Comparison of ENCODE assay signal across 21 cellular contexts in the genomic region with DNA sequence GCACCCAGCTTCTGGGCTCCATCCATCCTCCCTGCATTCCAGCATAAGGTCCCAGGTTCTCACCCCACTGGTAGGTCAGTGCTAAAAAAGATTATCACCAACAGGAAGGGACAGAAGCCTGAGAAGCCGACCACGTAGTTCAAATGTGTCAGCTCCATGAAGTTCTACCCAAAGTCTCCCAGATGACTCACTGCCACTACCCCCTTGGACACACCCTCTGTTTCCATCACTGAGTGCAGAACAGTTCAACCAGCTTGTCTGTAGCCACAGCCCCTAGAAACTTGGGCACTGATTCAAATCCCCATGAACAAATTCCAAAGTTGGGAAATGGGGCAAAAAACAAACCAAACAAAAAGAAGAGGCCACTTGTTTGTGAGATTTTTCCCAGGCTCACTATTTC. TPM values are rescaled to one million over a fixed set of nuclear protein-coding genes. Genes with fewer than 3 reads are reported as not detected.
DNase-seq lines count a peak whose midpoint lies in the region; ATAC-seq and TF ChIP-seq lines count a peak whose summit lies in the region.
"Had no signal": no experiment of that assay in that cellular context is flagged by ENCODE, and none has a peak within 500 bp of the region (broad histone marks: within the 10 kb centered on the region; RNA-seq: fewer than 3 reads in every experiment).

No MANE protein-coding gene starts in this region.

- no peak overlapping the region for H3K4me3 Mint-ChIP-seq in MCF 10A (ENCODE audit: unreplicated experiment)
- H3K4me3 Mint-ChIP-seq: endodermal cell, IgD-negative memory B cell, memory B cell, nephron progenitor cell, WTC11 had no signal

- no peak for TF ChIP-seq POLR2A in breast epithelium (IDR thresholded peaks at IDR 0.05)

- H3F3A ChIP-seq in PC-3 (ENCODE audit: low read length, unreplicated experiment) = no peaks in the 10 kb centered on the region

- H3K4me3 ChIP-seq in breast epithelium (no peak overlapping the region), PC-3 (ENCODE audit: low read length) (no peak overlapping the region), epithelial cell of esophagus (ENCODE audit: low read length) (no peak overlapping the region)
- H3K4me3 ChIP-seq: cardiac muscle cell, PC-9 had no signal

- no peaks in the 10 kb centered on the region for H4K20me1 ChIP-seq in PC-3 (ENCODE audit: low read length)

- ATAC-seq in PC-3 (peak; percentile 72), HG02588 (IDR thresholded peaks at IDR 0.05; ENCODE audit: unreplicated experiment) (no peak)
- ATAC-seq: WTC11 had no signal

- H3K9ac ChIP-seq in PC-3 (ENCODE audit: low read length) = no peak overlapping the region

- H3K4me1 ChIP-seq in breast epithelium = no peaks in the 10 kb centered on the region
- peaks cover 11% of the 10 kb centered on the region; the same call in 1 of the 2 replicates for H3K4me1 ChIP-seq in PC-3 (ENCODE audit: insufficient read depth, low read length)

- no peaks in the 10 kb centered on the region for H3K79me2 ChIP-seq in PC-3 (ENCODE audit: low read length)

- DNase-seq in MCF 10A (ENCODE audit: unreplicated experiment) (peak; percentile 80), breast epithelium (ENCODE audit: low spot score in 2 of 2) (no peak), PC-3 (peak; percentile 61), epithelial cell of esophagus (ENCODE audit: low read depth) (peak; percentile 31), GM13977 (ENCODE audit: low spot score) (no peak), amniotic stem cell (lab: John Stamatoyannopoulos, UW) (no peak), foreskin melanocyte (no peak)
- DNase-seq: ACHN, activated gamma-delta T cell treated with Interleukin-2 at 50 U/mL for 16 hours, COR-L47, endodermal cell, GDM1, NCI-H146, NCI-H510A treated with DMSO at 0.1 percent for 48 hours, nephron progenitor cell, PC-9 had no signal

- intact Hi-C loops in MCF 10A (cut with micrococcal nuclease) (no loop called here), breast epithelium (cut with DNase I; ENCODE audit: low total_unique reads) (no loop called here), PC-3 (cut with micrococcal nuclease) (no loop called here)

- no peak for TF ChIP-seq CTCF in MCF 10A (IDR thresholded peaks at IDR 0.05; ENCODE audit: unreplicated experiment)
- no peak for TF ChIP-seq CTCF in breast epithelium (IDR thresholded peaks at IDR 0.05)
- TF ChIP-seq CTCF in PC-3 (conservative IDR thresholded peaks at IDR 0.05; ENCODE audit: low read depth, low read length) = no peak
- no peak for TF ChIP-seq CTCF in epithelial cell of esophagus (IDR thresholded peaks at IDR 0.05; ENCODE audit: insufficient read depth, low read depth, low read length, missing control alignments)
- no peak for TF ChIP-seq CTCF in GM13977 (IDR thresholded peaks at IDR 0.05; ENCODE audit: extremely low read depth, insufficient read depth, missing control alignments)

- H3K27ac ChIP-seq in breast epithelium = no peak overlapping the region
- no peak overlapping the region for H3K27ac ChIP-seq in PC-3 (ENCODE audit: low read length)
- H3K27ac ChIP-seq: cardiac muscle cell, PC-9 had no signal

- H3K9me2 ChIP-seq in PC-3 (replicated peaks; ENCODE audit: low read length) = no peaks in the 10 kb centered on the region

- H2AFZ ChIP-seq in PC-3 (ENCODE audit: low read length) = no peak overlapping the region
- H2AFZ ChIP-seq: PC-9 had no signal

- peaks cover 7% of the 10 kb centered on the region for H3K9me3 Mint-ChIP-seq in MCF 10A (ENCODE audit: unreplicated experiment)
- H3K9me3 Mint-ChIP-seq: endodermal cell had no signal

- CTCF ChIA-PET in MCF 10A (lab: Yijun Ruan, JAX) = interaction anchor here (0.9 kb wide), 1 partner anchor 512 kb away, joined by 3 read pairs; no protein-coding TSS in a partner anchor
- CTCF ChIA-PET in PC-3 (lab: Charles Lee) = no interaction called here

- POLR2A ChIA-PET in MCF 10A (lab: Yijun Ruan, JAX) (interaction anchor here (0.7 kb wide), 1 partner anchor 435 kb away, joined by 3 read pairs; no protein-coding TSS in a partner anchor), PC-3 (lab: Charles Lee; ENCODE audit: unreplicated experiment) (no interaction called here)

- no peak overlapping the region for H3K27ac Mint-ChIP-seq in MCF 10A (ENCODE audit: low read depth, unreplicated experiment)
- H3K27ac Mint-ChIP-seq: endodermal cell, IgD-negative memory B cell, memory B cell, nephron progenitor cell, WTC11 had no signal

- no peak overlapping the region; the same call in 1 of the 2 replicates for H3K4me2 ChIP-seq in PC-3 (ENCODE audit: low read length)
- H3K4me2 ChIP-seq: PC-9 had no signal

- no peaks in the 10 kb centered on the region for H3K36me3 ChIP-seq in breast epithelium
- no peaks in the 10 kb centered on the region for H3K36me3 ChIP-seq in PC-3 (ENCODE audit: low read depth, low read length)
- H3K36me3 ChIP-seq: cardiac muscle cell had no signal

- H3K27me3 ChIP-seq in breast epithelium = peaks cover 0 to 5% of the 10 kb centered on the region in 2 donors
- no peaks in the 10 kb centered on the region for H3K27me3 ChIP-seq in PC-3 (ENCODE audit: low read length)

- no peaks in the 10 kb centered on the region for H3K36me3 Mint-ChIP-seq in MCF 10A (ENCODE audit: insufficient read depth, unreplicated experiment)
- H3K36me3 Mint-ChIP-seq: IgD-negative memory B cell, memory B cell had no signal

- in situ Hi-C loops in GM13977 (cut with MboI; ENCODE audit: low pct_unique_long_range_greater_than_20kb, low sequenced_read_pairs, unreplicated experiment) = no loop called here

- H3K9me3 ChIP-seq in breast epithelium (no peaks in the 10 kb centered on the region), PC-3 (ENCODE audit: low read length) (no peaks in the 10 kb centered on the region)

- BruUV-seq in MCF 10A (replicated peaks; lab: Mats Ljungman, UMichigan) = no TSS peak
- no TSS peak for BruUV-seq in PC-3 (replicated peaks; lab: Mats Ljungman, UMichigan)

- H3K4me1 Mint-ChIP-seq in MCF 10A (ENCODE audit: insufficient read depth, unreplicated experiment) = no peaks in the 10 kb centered on the region

- H3K27me3 Mint-ChIP-seq in MCF 10A (ENCODE audit: insufficient read depth, unreplicated experiment) = peaks cover 10% of the 10 kb centered on the region

RNA-seq across cellular contexts. Expression of gene FLI1, which starts 24.4 kb away (rescaled TPM):
- total RNA-seq in MCF 10A (2022) (3.6 and 5.6 TPM in 2 replicates), breast epithelium (10 to 100 TPM; 23.9 to 62.2 (median 46.2) TPM), PC-3 (2014; rRNA removed) (1.2 and 1.6 TPM in 2 replicates)

Comparison
In these comparisons a context has a peak if more than half of its experiments do, and no peak if none do; other contexts are left out.
1. DNase-seq: peak in MCF 10A (single experiment), PC-3 (single experiment) and epithelial cell of esophagus (single experiment); none in breast epithelium (0 of 2), GM13977 (single experiment), amniotic stem cell (single experiment) and foreskin melanocyte (single experiment).